Comparison of ENCODE assay signal across 27 cellular contexts in the genomic region with DNA sequence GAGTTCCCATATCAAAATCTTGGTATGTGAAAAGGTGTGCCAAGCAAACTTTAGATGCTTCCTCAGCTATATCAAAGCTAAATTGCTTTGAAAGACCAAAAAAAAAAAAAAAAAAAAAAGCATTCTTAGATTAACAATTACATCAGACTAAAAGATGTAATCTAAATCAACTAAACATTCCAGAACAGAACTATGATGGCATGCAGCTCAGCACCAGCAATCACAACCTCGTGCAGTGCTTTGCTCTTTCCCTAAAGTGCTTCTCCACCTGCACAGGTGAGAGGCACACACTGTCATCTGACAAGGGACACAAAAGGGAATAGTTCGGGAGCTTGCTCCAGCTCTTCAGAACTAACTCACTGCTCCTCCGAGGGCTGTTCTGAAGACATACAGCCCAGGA.
"Had no signal": no experiment of that assay in that cellular context is flagged by ENCODE, and none has a peak within 500 bp of the region (broad histone marks: within the 10 kb centered on the region; RNA-seq: fewer than 3 reads in every experiment).

No MANE protein-coding gene starts in this region.

- DNase-seq: hypothalamus; immature natural killer cell; kidney; left colon; left lung; mesendoderm; naive thymus-derived CD4-positive, alpha-beta T cell; ovary; retina; right cardiac atrium; stimulated activated CD4-positive, alpha-beta T cell treated with anti-CD3 and anti-CD28 coated beads, Interleukin-12 subunit alpha, Interleukin-12 subunit beta, amount 100 ng/mL, for 4 hours; stimulated activated CD4-positive, alpha-beta T cell treated with anti-CD3 and anti-CD28 coated beads, Interleukin-15, amount 100 ng/mL, for 24 hours; stimulated activated CD4-positive, alpha-beta T cell treated with anti-CD3 and anti-CD28 coated beads, Interleukin-2, amount 100 ng/mL, for 24 hours; stimulated activated CD4-positive, alpha-beta T cell treated with anti-CD3 and anti-CD28 coated beads, Interleukin-4, amount 100 ng/mL, for 1 hour; stimulated activated naive B cell treated with anti-CD40 and anti-IgM and Interleukin-4, amounts not matched to agents 10 μg/mL and 1 μg/mL and 100 μg/mL, for 72 hours; stimulated activated naive CD8-positive, alpha-beta T cell treated with anti-CD3 and anti-CD28 coated beads, Interleukin-15, Interleukin-2, amounts not matched to agents 100 U/mL and 50 U/mL, for 24 hours; upper lobe of left lung had no signal

- H3K27ac Mint-ChIP-seq: immature natural killer cell; mesothelial cell of epicardium; natural killer cell treated with Interleukin-12 subunit alpha and Interleukin-12 subunit beta and Interleukin-15 and Interleukin-18, amount 100 ng/mL, for 72 hours; stimulated activated naive B cell treated with anti-CD40 and anti-IgM and Interleukin-4, amounts not matched to agents 10 μg/mL and 1 μg/mL and 100 μg/mL, for 72 hours had no signal

- H3K4me3 Mint-ChIP-seq: immature natural killer cell; mesothelial cell of epicardium; naive thymus-derived CD4-positive, alpha-beta T cell; natural killer cell treated with Interleukin-12 subunit alpha and Interleukin-12 subunit beta and Interleukin-15 and Interleukin-18, amount 100 ng/mL, for 72 hours; stimulated activated naive B cell treated with anti-CD40 and anti-IgM and Interleukin-4, amounts not matched to agents 10 μg/mL and 1 μg/mL and 100 μg/mL, for 72 hours had no signal

- H3K4me3 ChIP-seq: left lung, lung, ovary, prostate gland, skin epidermis, suprapubic skin, thoracic aorta, tibial nerve, upper lobe of left lung, vagina had no signal

- H3K27me3 ChIP-seq: left lung, ovary, suprapubic skin, tibial nerve, upper lobe of left lung, vagina had no signal

- H3K36me3 ChIP-seq: ovary, prostate gland had no signal

- H3K9me3 ChIP-seq: left lung, ovary, prostate gland, suprapubic skin, thoracic aorta, tibial nerve, upper lobe of left lung, vagina had no signal

- H3K27ac ChIP-seq: left lung, ovary, prostate gland, skin epidermis, suprapubic skin, thoracic aorta, tibial nerve, upper lobe of left lung, vagina had no signal

- H3K27me3 Mint-ChIP-seq: naive thymus-derived CD4-positive, alpha-beta T cell; natural killer cell treated with Interleukin-12 subunit alpha and Interleukin-12 subunit beta and Interleukin-15 and Interleukin-18, amount 100 ng/mL, for 72 hours; stimulated activated naive B cell treated with anti-CD40 and anti-IgM and Interleukin-4, amounts not matched to agents 10 μg/mL and 1 μg/mL and 100 μg/mL, for 72 hours had no signal

- H3K4me1 Mint-ChIP-seq: immature natural killer cell; mesothelial cell of epicardium; stimulated activated naive B cell treated with anti-CD40 and anti-IgM and Interleukin-4, amounts not matched to agents 10 μg/mL and 1 μg/mL and 100 μg/mL, for 72 hours had no signal

- H3K9me3 Mint-ChIP-seq: immature natural killer cell; mesothelial cell of epicardium; natural killer cell treated with Interleukin-12 subunit alpha and Interleukin-12 subunit beta and Interleukin-15 and Interleukin-18, amount 100 ng/mL, for 72 hours; stimulated activated naive B cell treated with anti-CD40 and anti-IgM and Interleukin-4, amounts not matched to agents 10 μg/mL and 1 μg/mL and 100 μg/mL, for 72 hours had no signal

- H3K4me1 ChIP-seq: left lung, prostate gland, suprapubic skin, tibial nerve, upper lobe of left lung, vagina had no signal

- ATAC-seq: left colon; left lung; naive thymus-derived CD4-positive, alpha-beta T cell; natural killer cell treated with Interleukin-12 subunit alpha and Interleukin-12 subunit beta and Interleukin-15 and Interleukin-18, amount 100 ng/mL, for 72 hours; right cardiac atrium; sciatic nerve; stimulated activated naive B cell treated with anti-CD40 and anti-IgM and Interleukin-4, amounts not matched to agents 10 μg/mL and 1 μg/mL and 100 μg/mL, for 72 hours; stimulated activated naive CD8-positive, alpha-beta T cell treated with anti-CD3 and anti-CD28 coated beads, Interleukin-15, Interleukin-2, amounts not matched to agents 100 U/mL and 50 U/mL, for 24 hours had no signal
